ENCODE assay signal across 11 cellular contexts in genomic region chr7:149855368-149856305, GRCh38. TPM values are rescaled to one million over a fixed set of nuclear protein-coding genes. Genes with fewer than 3 reads are reported as not detected.
A peak's percentile ranks its signal among the peaks of the same experiment; 100 is the strongest.
DNase-seq lines count a peak whose midpoint lies in the region; ATAC-seq and TF ChIP-seq lines count a peak whose summit lies in the region.
"Had no signal": no experiment of that assay in that cellular context is flagged by ENCODE, and none has a peak within 500 bp of the region (broad histone marks: within the 10 kb centered on the region; RNA-seq: fewer than 3 reads in every experiment).

No MANE protein-coding gene starts in this region.

- WGBS in endodermal cell (ENCODE audit: insufficient coverage in 1 of 2, insufficient read length in 1 of 2), 2 experiments: 83 to 90% methylated on average over 11 to 16 of the region's 16 CpGs

- no peak for TF ChIP-seq POLR2A in GM18505 (IDR thresholded peaks at IDR 0.05; ENCODE audit: borderline replicate concordance, extremely low read depth, insufficient read depth, insufficient read length)

- peak overlapping the region; percentile 83 for H3K27ac Mint-ChIP-seq in endodermal cell
- H3K27ac Mint-ChIP-seq in T-helper 2 cell treated with Interferon-gamma antibody and Interleukin-4, amounts not matched to agents 5 μg/mL and 100 μg/mL, for 36 hours: no peak overlapping the region

- peak; percentile 32 for DNase-seq in NCI-H82 (lab: John Stamatoyannopoulos, UW)
- DNase-seq in NCI-H82 treated with DMSO at 0.1 percent for 48 hours (lab: John Stamatoyannopoulos, UW; ENCODE audit: unreplicated experiment): no peak
- DNase-seq in NCI-H69 (lab: John Stamatoyannopoulos, UW): peak; percentile 90
- DNase-seq in endodermal cell: peak; percentile 90
- DNase-seq in renal cortical epithelial cell (ENCODE audit: low read depth): peak; percentile 70
- DNase-seq in CD1c-positive myeloid dendritic cell (ENCODE audit: extremely low spot score): no peak
- DNase-seq in T-helper 2 cell treated with Interferon-gamma antibody and Interleukin-4, amounts not matched to agents 5 μg/mL and 100 μg/mL, for 36 hours (ENCODE audit: low spot score): no peak
- DNase-seq: retina had no signal

- no peak for ATAC-seq in GM18505 (IDR thresholded peaks at IDR 0.05; ENCODE audit: unreplicated experiment)

- H3K4me3 ChIP-seq in endodermal cell (ENCODE audit: low read length): no peak overlapping the region

- H3K9me3 ChIP-seq in endodermal cell (ENCODE audit: control insufficient read depth, low read length): no peaks in the 10 kb centered on the region

- H3K27me3 ChIP-seq in endodermal cell (ENCODE audit: control insufficient read depth, insufficient read depth, low read length, poor library complexity, severe bottlenecking): no peaks in the 10 kb centered on the region

- H3K36me3 ChIP-seq in endodermal cell (ENCODE audit: control insufficient read depth, insufficient read depth, low read length): no peaks in the 10 kb centered on the region

- no peaks in the 10 kb centered on the region for H3K36me3 Mint-ChIP-seq in endodermal cell (ENCODE audit: low read depth)
- peaks cover 22% of the 10 kb centered on the region for H3K36me3 Mint-ChIP-seq in T-helper 2 cell treated with Interferon-gamma antibody and Interleukin-4, amounts not matched to agents 5 μg/mL and 100 μg/mL, for 36 hours (ENCODE audit: low read depth)

- H3K4me3 Mint-ChIP-seq in endodermal cell: peak overlapping the region; percentile 39
- no peak overlapping the region for H3K4me3 Mint-ChIP-seq in T-helper 2 cell treated with Interferon-gamma antibody and Interleukin-4, amounts not matched to agents 5 μg/mL and 100 μg/mL, for 36 hours

- H3K9me3 Mint-ChIP-seq in endodermal cell: no peaks in the 10 kb centered on the region
- H3K9me3 Mint-ChIP-seq in T-helper 2 cell treated with Interferon-gamma antibody and Interleukin-4, amounts not matched to agents 5 μg/mL and 100 μg/mL, for 36 hours: no peaks in the 10 kb centered on the region
- H3K9me3 Mint-ChIP-seq: CD8-positive, alpha-beta memory T cell; T-helper 1 cell treated with Interleukin-12 subunit alpha and Interleukin-12 subunit beta and Interleukin-4 antibody, amounts not matched to agents 30 μg/mL and 1 μg/mL, for 36 hours had no signal

- peaks cover 25% of the 10 kb centered on the region for H3K4me1 Mint-ChIP-seq in endodermal cell
- peaks cover 18% of the 10 kb centered on the region for H3K4me1 Mint-ChIP-seq in T-helper 2 cell treated with Interferon-gamma antibody and Interleukin-4, amounts not matched to agents 5 μg/mL and 100 μg/mL, for 36 hours (ENCODE audit: low read depth)

- no peak for TF ChIP-seq CTCF in endodermal cell (conservative IDR thresholded peaks at IDR 0.05)

- peaks cover 10% of the 10 kb centered on the region for H3K27me3 Mint-ChIP-seq in endodermal cell (ENCODE audit: insufficient read depth)
- H3K27me3 Mint-ChIP-seq in T-helper 2 cell treated with Interferon-gamma antibody and Interleukin-4, amounts not matched to agents 5 μg/mL and 100 μg/mL, for 36 hours (ENCODE audit: low read depth): no peaks in the 10 kb centered on the region

- H3K9ac ChIP-seq in endodermal cell (ENCODE audit: extremely low read depth, low read length, poor library complexity, severe bottlenecking): peak overlapping the region; percentile 40

- no peak overlapping the region for H3K27ac ChIP-seq in endodermal cell (ENCODE audit: low read depth, low read length)

- peaks cover 18% of the 10 kb centered on the region for H3K4me1 ChIP-seq in endodermal cell (ENCODE audit: control insufficient read depth, insufficient read depth, low read length)

RNA-seq across cellular contexts. Expression of gene ZNF862, which starts 17.5 kb away (rescaled TPM):
- total RNA-seq in endodermal cell: 10 to 100 TPM in 1 of 2 donors, 1 to 10 TPM in 1; 8.3 to 15.6 TPM
- 8.8 TPM for polyA plus RNA-seq in endodermal cell (2013, experiment 1 of 2)
- polyA plus RNA-seq in endodermal cell (2013, experiment 2 of 2): 8.9 TPM
- 5.7 and 16.4 TPM in 2 replicates for total RNA-seq in renal cortical epithelial cell

RNA-seq across cellular contexts. Expression of gene ATP6V0E2, which starts 18.1 kb away (rescaled TPM):
- total RNA-seq in endodermal cell (10 to 100 TPM; 15.3 to 16.1 TPM), renal cortical epithelial cell (14.4 and 15.9 TPM in 2 replicates)
- 30.6 TPM for polyA plus RNA-seq in endodermal cell (2013, experiment 1 of 2)
- 28.9 TPM for polyA plus RNA-seq in endodermal cell (2013, experiment 2 of 2)

Comparison
In these comparisons a context has a peak if more than half of its experiments do, and no peak if none do; other contexts are left out.
1. DNase-seq: peak in NCI-H82 (single experiment), NCI-H69 (single experiment), endodermal cell (single experiment) and renal cortical epithelial cell (single experiment); none in NCI-H82 treated with DMSO at 0.1 percent for 48 hours (single experiment), CD1c-positive myeloid dendritic cell (single experiment) and T-helper 2 cell treated with Interferon-gamma antibody and Interleukin-4, amounts not matched to agents 5 μg/mL and 100 μg/mL, for 36 hours (single experiment).